11 cellular contexts compared by ENCODE assay signal in genomic region chr2:55063713-55064323, GRCh38. TPM values are rescaled to one million over a fixed set of nuclear protein-coding genes. Genes with fewer than 3 reads are reported as not detected.
A peak's percentile ranks its signal among the peaks of the same experiment; 100 is the strongest.
DNase-seq lines count a peak whose midpoint lies in the region; ATAC-seq and TF ChIP-seq lines count a peak whose summit lies in the region.
"Had no signal": no experiment of that assay in that cellular context is flagged by ENCODE, and none has a peak within 500 bp of the region (broad histone marks: within the 10 kb centered on the region; RNA-seq: fewer than 3 reads in every experiment).

No MANE protein-coding gene starts in this region.

- intact Hi-C loops in dendritic cell treated with granulocyte-macrophage colony-stimulating factor and Interleukin-4, amounts not matched to agents 40 ng/mL and 50 ng/mL, for 4 days (cut with micrococcal nuclease) = loop anchor here (5.0 kb wide), 1 partner anchor 103 kb away; no protein-coding TSS in a partner anchor
- intact Hi-C loops in PC-3 (cut with micrococcal nuclease) = no loop called here
- intact Hi-C loops in Right ventricle myocardium superior (cut with DNase I) = no loop called here

- H3K27ac ChIP-seq in MM.1S (ENCODE audit: low read length) (peak overlapping the region; percentile 38; the same call in 1 of the 2 replicates), PC-3 (ENCODE audit: low read length) (no peak overlapping the region)
- H3K27ac ChIP-seq: suprapubic skin had no signal

- peaks cover 7% of the 10 kb centered on the region for H3K4me1 Mint-ChIP-seq in stimulated activated naive CD8-positive, alpha-beta T cell treated with anti-CD3 and anti-CD28 coated beads, Interleukin-15, amount 100 ng/mL, for 72 hours
- peaks cover 25% of the 10 kb centered on the region for H3K4me1 Mint-ChIP-seq in dendritic cell treated with granulocyte-macrophage colony-stimulating factor and Interleukin-4, amounts not matched to agents 40 ng/mL and 50 ng/mL, for 4 days (ENCODE audit: low read depth)

- H3K9me3 ChIP-seq in MM.1S (replicated peaks; ENCODE audit: insufficient read depth, low read length) = no peaks in the 10 kb centered on the region
- no peaks in the 10 kb centered on the region for H3K9me3 ChIP-seq in PC-3 (ENCODE audit: low read length)
- H3K9me3 ChIP-seq: suprapubic skin had no signal

- CTCF ChIA-PET in PC-3 (lab: Charles Lee) = no interaction called here

- H3K36me3 Mint-ChIP-seq in dendritic cell treated with granulocyte-macrophage colony-stimulating factor and Interleukin-4, amounts not matched to agents 40 ng/mL and 50 ng/mL, for 4 days (ENCODE audit: low read depth) = no peaks in the 10 kb centered on the region

- H3K9me3 Mint-ChIP-seq in stimulated activated naive CD8-positive, alpha-beta T cell treated with anti-CD3 and anti-CD28 coated beads, Interleukin-15, amount 100 ng/mL, for 72 hours = no peaks in the 10 kb centered on the region
- H3K9me3 Mint-ChIP-seq in dendritic cell treated with granulocyte-macrophage colony-stimulating factor and Interleukin-4, amounts not matched to agents 40 ng/mL and 50 ng/mL, for 4 days = no peaks in the 10 kb centered on the region

- H3K27ac Mint-ChIP-seq in stimulated activated naive CD8-positive, alpha-beta T cell treated with anti-CD3 and anti-CD28 coated beads, Interleukin-15, amount 100 ng/mL, for 72 hours = peak overlapping the region in 1 of 2 donors; percentile 48
- peak overlapping the region; percentile 20 for H3K27ac Mint-ChIP-seq in dendritic cell treated with granulocyte-macrophage colony-stimulating factor and Interleukin-4, amounts not matched to agents 40 ng/mL and 50 ng/mL, for 4 days

- H3K4me3 ChIP-seq in MM.1S (ENCODE audit: low read length) = no peak overlapping the region
- no peak overlapping the region for H3K4me3 ChIP-seq in PC-3 (ENCODE audit: low read length)
- H3K4me3 ChIP-seq: suprapubic skin had no signal

- H3K79me2 ChIP-seq in MM.1S (ENCODE audit: low read length) (no peaks in the 10 kb centered on the region), PC-3 (ENCODE audit: low read length) (no peaks in the 10 kb centered on the region)

- no peak for DNase-seq in stimulated activated naive CD8-positive, alpha-beta T cell treated with anti-CD3 and anti-CD28 coated beads, Interleukin-15, amount 100 ng/mL, for 72 hours
- DNase-seq in stimulated activated naive CD8-positive, alpha-beta T cell treated with anti-CD3 and anti-CD28 coated beads, Interleukin-15, Interleukin-2, amounts not matched to agents 100 U/mL and 50 U/mL, for 24 hours = no peak
- DNase-seq in MM.1S (peak; percentile 84), PC-3 (no peak), Right ventricle myocardium superior (no peak)
- no peak for DNase-seq in stimulated activated naive CD4-positive, alpha-beta T cell treated with Interleukin-2 at 50 U/mL for 16 hours (lab: John Stamatoyannopoulos, UW)
- DNase-seq: NCI-H1436 treated with DMSO at 0.1 percent for 48 hours; stimulated activated CD4-positive, alpha-beta T cell treated with anti-CD3 and anti-CD28 coated beads, Interleukin-2, amount 100 ng/mL, for 48 hours had no signal

- peak; percentile 57 for TF ChIP-seq CTCF in MM.1S (IDR thresholded peaks at IDR 0.05; ENCODE audit: low read length)
- TF ChIP-seq CTCF in PC-3 (conservative IDR thresholded peaks at IDR 0.05; ENCODE audit: low read depth, low read length) = no peak; the same call in 1 of the 2 replicates

- H4K20me1 ChIP-seq in MM.1S (ENCODE audit: insufficient read depth, low read length) = no peaks in the 10 kb centered on the region
- no peaks in the 10 kb centered on the region for H4K20me1 ChIP-seq in PC-3 (ENCODE audit: low read length)

- peak; percentile 59 for ATAC-seq in stimulated activated naive CD8-positive, alpha-beta T cell treated with anti-CD3 and anti-CD28 coated beads, Interleukin-15, amount 100 ng/mL, for 72 hours
- ATAC-seq in stimulated activated naive CD8-positive, alpha-beta T cell treated with anti-CD3 and anti-CD28 coated beads, Interleukin-15, Interleukin-2, amounts not matched to agents 100 U/mL and 50 U/mL, for 24 hours = no peak
- ATAC-seq in HG02970 (IDR thresholded peaks at IDR 0.05; ENCODE audit: low FRiP score, unreplicated experiment) = no peak
- no peak for ATAC-seq in PC-3
- ATAC-seq in Right ventricle myocardium superior (ENCODE audit: poor library complexity) = no peak

- no peak overlapping the region for H3K4me3 Mint-ChIP-seq in stimulated activated naive CD8-positive, alpha-beta T cell treated with anti-CD3 and anti-CD28 coated beads, Interleukin-15, amount 100 ng/mL, for 72 hours
- no peak overlapping the region for H3K4me3 Mint-ChIP-seq in dendritic cell treated with granulocyte-macrophage colony-stimulating factor and Interleukin-4, amounts not matched to agents 40 ng/mL and 50 ng/mL, for 4 days

- H3K27me3 ChIP-seq in MM.1S (replicated peaks; ENCODE audit: insufficient read depth, low read length) (no peaks in the 10 kb centered on the region), PC-3 (ENCODE audit: low read length) (no peaks in the 10 kb centered on the region)
- H3K27me3 ChIP-seq: suprapubic skin had no signal

- H3K36me3 ChIP-seq in MM.1S (replicated peaks; ENCODE audit: insufficient read depth, low read length) (no peaks in the 10 kb centered on the region), PC-3 (ENCODE audit: low read depth, low read length) (no peaks in the 10 kb centered on the region)
- H3K36me3 ChIP-seq: suprapubic skin had no signal

- H2AFZ ChIP-seq in MM.1S (ENCODE audit: low read length) = peak overlapping the region; percentile 63
- H2AFZ ChIP-seq in PC-3 (ENCODE audit: low read length) = no peak overlapping the region

- no peaks in the 10 kb centered on the region for H3K27me3 Mint-ChIP-seq in stimulated activated naive CD8-positive, alpha-beta T cell treated with anti-CD3 and anti-CD28 coated beads, Interleukin-15, amount 100 ng/mL, for 72 hours
- no peaks in the 10 kb centered on the region for H3K27me3 Mint-ChIP-seq in dendritic cell treated with granulocyte-macrophage colony-stimulating factor and Interleukin-4, amounts not matched to agents 40 ng/mL and 50 ng/mL, for 4 days

- H3K4me1 ChIP-seq in MM.1S (ENCODE audit: low read length) (peaks cover 8% of the 10 kb centered on the region; the same call in 1 of the 2 replicates), PC-3 (ENCODE audit: insufficient read depth, low read length) (no peaks in the 10 kb centered on the region)
- H3K4me1 ChIP-seq: suprapubic skin had no signal

- H3K9ac ChIP-seq in MM.1S (ENCODE audit: low read length) (no peak overlapping the region), PC-3 (ENCODE audit: low read length) (no peak overlapping the region)

- POLR2A ChIA-PET in PC-3 (lab: Charles Lee; ENCODE audit: unreplicated experiment) = no interaction called here

- BruUV-seq in PC-3 (replicated peaks; lab: Mats Ljungman, UMichigan) = no TSS peak

- H3K4me2 ChIP-seq in MM.1S (ENCODE audit: low read depth, low read length) (peak overlapping the region; percentile 41; the same call in 1 of the 2 replicates), PC-3 (ENCODE audit: low read length) (no peak overlapping the region)

- H3K9me2 ChIP-seq in MM.1S (replicated peaks; ENCODE audit: insufficient read depth, low read length) (no peaks in the 10 kb centered on the region), PC-3 (replicated peaks; ENCODE audit: low read length) (no peaks in the 10 kb centered on the region)

- H3F3A ChIP-seq in MM.1S (ENCODE audit: insufficient read depth, low read length) (0 out of 2 replicates have a peak, but pooled peaks cover 3% of the 10 kb centered on the region), PC-3 (ENCODE audit: low read length, unreplicated experiment) (no peaks in the 10 kb centered on the region)

RNA-seq across cellular contexts. Expression of gene RTN4, which starts 13.6 kb away (rescaled TPM):
- total RNA-seq in PC-3 (2014; rRNA removed) = 150 and 170 TPM in 2 replicates
- 56.3 TPM for total RNA-seq in Right ventricle myocardium superior
